ENCODE assay signal across 17 cellular contexts in the genomic region with DNA sequence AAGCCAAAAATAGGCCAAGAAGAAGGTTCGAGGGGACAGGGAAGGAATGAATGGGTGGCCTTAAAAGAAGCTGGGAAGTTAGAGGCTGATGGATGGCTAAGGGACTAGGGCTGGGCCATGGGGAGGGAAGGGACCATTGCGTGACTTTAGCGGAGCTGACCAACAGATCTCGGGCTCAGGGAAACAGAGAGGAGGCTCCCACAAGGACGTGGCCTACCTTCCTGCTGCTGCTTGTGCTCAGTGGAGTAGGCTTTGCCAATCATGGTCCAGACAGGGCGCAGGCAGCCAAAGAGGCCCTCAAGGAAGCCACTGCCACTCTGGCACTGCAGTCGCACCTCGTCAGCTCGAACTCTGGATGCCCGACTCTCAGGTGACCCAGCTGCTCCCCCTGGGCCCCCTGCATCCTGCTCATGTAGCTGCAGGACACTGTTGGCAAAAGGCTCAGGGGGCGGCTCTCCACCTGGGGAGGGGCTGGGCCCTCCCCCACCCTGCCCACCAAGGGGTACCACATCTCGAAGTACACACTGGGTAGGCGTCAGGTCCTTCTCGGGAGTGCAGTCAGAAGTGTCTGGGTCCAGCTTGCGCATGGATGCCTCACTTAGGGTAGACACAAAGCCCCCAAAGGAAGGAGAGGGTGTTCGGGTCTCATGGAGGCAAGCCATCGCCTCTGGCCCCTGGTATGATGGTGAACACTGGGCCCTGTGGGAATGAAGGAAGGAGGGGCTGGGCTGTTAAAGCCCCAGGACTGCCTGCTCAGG. TPM values are rescaled to one million over a fixed set of nuclear protein-coding genes. Genes with fewer than 3 reads are reported as not detected.
DNase-seq lines count a peak whose midpoint lies in the region; ATAC-seq and TF ChIP-seq lines count a peak whose summit lies in the region.
"Had no signal": no experiment of that assay in that cellular context is flagged by ENCODE, and none has a peak within 500 bp of the region (broad histone marks: within the 10 kb centered on the region; RNA-seq: fewer than 3 reads in every experiment).

No MANE protein-coding gene starts in this region.

- H3K27ac Mint-ChIP-seq in activated CD4-positive, alpha-beta memory T cell treated with anti-CD3 and anti-CD28 coated beads for 36 hours, result peak overlapping the region; percentile 13
- no peak overlapping the region for H3K27ac Mint-ChIP-seq in activated CD4-positive, alpha-beta memory T cell treated with anti-CD3 and anti-CD28 coated beads, Interleukin-2, amount 10 ng/mL, durations not matched to agents 7 days and 5 days
- H3K27ac Mint-ChIP-seq in T-helper 17 cell, result peak overlapping the region; percentile 67
- peak overlapping the region; percentile 63 for H3K27ac Mint-ChIP-seq in stimulated activated naive B cell treated with anti-CD40 and anti-IgM and Interleukin-4, amounts not matched to agents 10 μg/mL and 1 μg/mL and 100 μg/mL, for 72 hours
- H3K27ac Mint-ChIP-seq in CD8-positive, alpha-beta T cell, result no peak overlapping the region

- TF ChIP-seq POLR2A in stomach (IDR thresholded peaks at IDR 0.05), result no peak

- peaks cover 7% of the 10 kb centered on the region for H3K4me1 Mint-ChIP-seq in activated CD4-positive, alpha-beta memory T cell treated with anti-CD3 and anti-CD28 coated beads for 36 hours (ENCODE audit: low read depth)
- no peaks in the 10 kb centered on the region for H3K4me1 Mint-ChIP-seq in activated CD4-positive, alpha-beta memory T cell treated with anti-CD3 and anti-CD28 coated beads, Interleukin-2, amount 10 ng/mL, durations not matched to agents 7 days and 5 days
- H3K4me1 Mint-ChIP-seq in T-helper 17 cell, result peaks cover 17% of the 10 kb centered on the region
- H3K4me1 Mint-ChIP-seq in stimulated activated naive B cell treated with anti-CD40 and anti-IgM and Interleukin-4, amounts not matched to agents 10 μg/mL and 1 μg/mL and 100 μg/mL, for 72 hours, result peaks cover 10 to 30% of the 10 kb centered on the region in 2 donors
- peaks cover 6% of the 10 kb centered on the region for H3K4me1 Mint-ChIP-seq in CD8-positive, alpha-beta T cell (ENCODE audit: low read depth)

- TF ChIP-seq CTCF in left lung (IDR thresholded peaks at IDR 0.05) (no peak), stomach (IDR thresholded peaks at IDR 0.05) (no peak)
- TF ChIP-seq CTCF in CD8-positive, alpha-beta T cell (IDR thresholded peaks at IDR 0.05), result no peak

- no peaks in the 10 kb centered on the region for H3K9me3 Mint-ChIP-seq in activated CD4-positive, alpha-beta memory T cell treated with anti-CD3 and anti-CD28 coated beads for 36 hours
- H3K9me3 Mint-ChIP-seq in activated CD4-positive, alpha-beta memory T cell treated with anti-CD3 and anti-CD28 coated beads, Interleukin-2, amount 10 ng/mL, durations not matched to agents 7 days and 5 days, result no peaks in the 10 kb centered on the region
- H3K9me3 Mint-ChIP-seq in stimulated activated naive B cell treated with anti-CD40 and anti-IgM and Interleukin-4, amounts not matched to agents 10 μg/mL and 1 μg/mL and 100 μg/mL, for 72 hours, result no peaks in the 10 kb centered on the region
- H3K9me3 Mint-ChIP-seq in CD8-positive, alpha-beta T cell, result no peaks in the 10 kb centered on the region

- no peak for TF ChIP-seq EP300 in stomach (IDR thresholded peaks at IDR 0.05)

- peak overlapping the region in 1 of 2 donors; percentile 1 for H3K27ac ChIP-seq in left lung
- H3K27ac ChIP-seq in stomach, result peak overlapping the region in 1 of 5 donors; percentile 2
- H3K27ac ChIP-seq in CD8-positive, alpha-beta T cell (ENCODE audit: low read depth, low read length), result no peak overlapping the region

- H3K4me1 ChIP-seq in left lung, result peaks cover 0 to 7% of the 10 kb centered on the region in 2 donors
- H3K4me1 ChIP-seq in stomach, result peaks cover 0 to 18% (median 16%) of the 10 kb centered on the region in 4 donors
- H3K4me1 ChIP-seq in CD8-positive, alpha-beta T cell (ENCODE audit: insufficient read depth, low read length), result no peaks in the 10 kb centered on the region

- H3K36me3 ChIP-seq in left lung, result peaks cover 0 to 60% of the 10 kb centered on the region in 2 donors
- peaks cover 13 to 63% (median 61%) of the 10 kb centered on the region in 4 donors for H3K36me3 ChIP-seq in stomach
- peaks cover 30% of the 10 kb centered on the region for H3K36me3 ChIP-seq in CD8-positive, alpha-beta T cell (ENCODE audit: insufficient read depth, low read length)

- H3K27me3 Mint-ChIP-seq in activated CD4-positive, alpha-beta memory T cell treated with anti-CD3 and anti-CD28 coated beads for 36 hours, result no peaks in the 10 kb centered on the region
- H3K27me3 Mint-ChIP-seq in activated CD4-positive, alpha-beta memory T cell treated with anti-CD3 and anti-CD28 coated beads, Interleukin-2, amount 10 ng/mL, durations not matched to agents 7 days and 5 days, result no peaks in the 10 kb centered on the region
- no peaks in the 10 kb centered on the region for H3K27me3 Mint-ChIP-seq in T-helper 17 cell
- H3K27me3 Mint-ChIP-seq in stimulated activated naive B cell treated with anti-CD40 and anti-IgM and Interleukin-4, amounts not matched to agents 10 μg/mL and 1 μg/mL and 100 μg/mL, for 72 hours, result no peaks in the 10 kb centered on the region
- H3K27me3 Mint-ChIP-seq in CD8-positive, alpha-beta T cell (ENCODE audit: low read depth), result no peaks in the 10 kb centered on the region

- intact Hi-C loops in activated CD4-positive, alpha-beta memory T cell treated with anti-CD3 and anti-CD28 coated beads for 36 hours (cut with micrococcal nuclease), result no loop called here
- intact Hi-C loops in left lung (cut with DNase I) (no loop called here), stomach (cut with DNase I; ENCODE audit: low total_unique reads) (no loop called here)
- intact Hi-C loops in CD8-positive, alpha-beta T cell (cut with DNase I, micrococcal nuclease), result no loop called here

- H3K4me3 Mint-ChIP-seq in activated CD4-positive, alpha-beta memory T cell treated with anti-CD3 and anti-CD28 coated beads for 36 hours, result no peak overlapping the region
- H3K4me3 Mint-ChIP-seq in activated CD4-positive, alpha-beta memory T cell treated with anti-CD3 and anti-CD28 coated beads, Interleukin-2, amount 10 ng/mL, durations not matched to agents 7 days and 5 days, result no peak overlapping the region
- peak overlapping the region; percentile 71 for H3K4me3 Mint-ChIP-seq in T-helper 17 cell
- no peak overlapping the region for H3K4me3 Mint-ChIP-seq in stimulated activated naive B cell treated with anti-CD40 and anti-IgM and Interleukin-4, amounts not matched to agents 10 μg/mL and 1 μg/mL and 100 μg/mL, for 72 hours
- no peak overlapping the region for H3K4me3 Mint-ChIP-seq in CD8-positive, alpha-beta T cell

- POLR2A ChIA-PET in activated CD4-positive, alpha-beta memory T cell treated with anti-CD3 and anti-CD28 coated beads for 36 hours (lab: Charles Lee), result interaction anchor here (1.8 kb wide), 1 partner anchor 12 kb away, joined by 8 read pairs; the partner anchor contains the start of gene MAP3K12
- POLR2A ChIA-PET in activated CD4-positive, alpha-beta memory T cell treated with anti-CD3 and anti-CD28 coated beads, Interleukin-2, amount 10 ng/mL, durations not matched to agents 7 days and 5 days (lab: Charles Lee), result interaction anchor here (0.7 to 3.4 kb wide), 6 partner anchors 9 to 92 kb away, joined by 3 to 16 read pairs (median 4); partner anchors contain the start of gene MAP3K12
- POLR2A ChIA-PET in CD8-positive, alpha-beta T cell (lab: Charles Lee), result interaction anchor here (1.8 kb wide), 1 partner anchor 13 kb away, joined by 7 read pairs; the partner anchor contains the start of gene TARBP2

- H3K9me3 ChIP-seq in T-helper 17 cell (ENCODE audit: control insufficient read depth, low read length, poor library complexity, severe bottlenecking) (no peaks in the 10 kb centered on the region), left lung (no peaks in the 10 kb centered on the region), stomach (no peaks in the 10 kb centered on the region)
- no peaks in the 10 kb centered on the region for H3K9me3 ChIP-seq in CD8-positive, alpha-beta T cell (ENCODE audit: low read length)

- no peak for ATAC-seq in T-helper 17 cell
- ATAC-seq in left lung, result peak; percentile 5
- no peak for ATAC-seq in stimulated activated naive B cell treated with anti-CD40 and anti-IgM and Interleukin-4, amounts not matched to agents 10 μg/mL and 1 μg/mL and 100 μg/mL, for 72 hours (replicated peaks)
- ATAC-seq in CD8-positive, alpha-beta T cell, result no peak
- no peak for ATAC-seq in HG03108 (IDR thresholded peaks at IDR 0.05; ENCODE audit: unreplicated experiment)

- DNase-seq in activated CD4-positive, alpha-beta memory T cell treated with anti-CD3 and anti-CD28 coated beads for 36 hours, result no peak
- no peak for DNase-seq in activated CD4-positive, alpha-beta memory T cell treated with anti-CD3 and anti-CD28 coated beads, Interleukin-2, amount 10 ng/mL, durations not matched to agents 7 days and 5 days
- DNase-seq in T-helper 17 cell, result no peak
- DNase-seq in left lung, result no peak
- no peak for DNase-seq in stimulated activated naive B cell treated with anti-CD40 and anti-IgM and Interleukin-4, amounts not matched to agents 10 μg/mL and 1 μg/mL and 100 μg/mL, for 72 hours
- no peak for DNase-seq in stomach
- no peak for DNase-seq in CD8-positive, alpha-beta T cell
- DNase-seq: amniotic stem cell, COR-L47, NCI-H2081 treated with DMSO at 0.1 percent for 48 hours, NCI-H69, SW 1271 had no signal

- H3K4me3 ChIP-seq in left lung (no peak overlapping the region), stomach (no peak overlapping the region)
- H3K4me3 ChIP-seq in CD8-positive, alpha-beta T cell (ENCODE audit: low read depth, low read length), result no peak overlapping the region

- H3K36me3 Mint-ChIP-seq in activated CD4-positive, alpha-beta memory T cell treated with anti-CD3 and anti-CD28 coated beads for 36 hours, result peaks cover 28% of the 10 kb centered on the region
- peaks cover 46% of the 10 kb centered on the region for H3K36me3 Mint-ChIP-seq in activated CD4-positive, alpha-beta memory T cell treated with anti-CD3 and anti-CD28 coated beads, Interleukin-2, amount 10 ng/mL, durations not matched to agents 7 days and 5 days (ENCODE audit: low read depth)
- H3K36me3 Mint-ChIP-seq in T-helper 17 cell (ENCODE audit: low read depth), result peaks cover 2% of the 10 kb centered on the region
- H3K36me3 Mint-ChIP-seq in stimulated activated naive B cell treated with anti-CD40 and anti-IgM and Interleukin-4, amounts not matched to agents 10 μg/mL and 1 μg/mL and 100 μg/mL, for 72 hours, result peaks cover 35 to 39% of the 10 kb centered on the region in 2 donors
- peaks cover 46% of the 10 kb centered on the region for H3K36me3 Mint-ChIP-seq in CD8-positive, alpha-beta T cell

- WGBS in stomach, 5 donors, result 70 to 86% (median 77%) methylated on average over 16 to 17 of the region's 17 CpGs

- no peaks in the 10 kb centered on the region for H3K27me3 ChIP-seq in left lung
- no peaks in the 10 kb centered on the region for H3K27me3 ChIP-seq in stomach
- no peaks in the 10 kb centered on the region for H3K27me3 ChIP-seq in CD8-positive, alpha-beta T cell (ENCODE audit: insufficient read depth, low read length)

- CTCF ChIA-PET in activated CD4-positive, alpha-beta memory T cell treated with anti-CD3 and anti-CD28 coated beads for 36 hours (lab: Charles Lee), result interaction anchor here (1.3 kb wide), 1 partner anchor 12 kb away, joined by 4 read pairs; the partner anchor contains the start of gene MAP3K12
- CTCF ChIA-PET in activated CD4-positive, alpha-beta memory T cell treated with anti-CD3 and anti-CD28 coated beads, Interleukin-2, amount 10 ng/mL, durations not matched to agents 7 days and 5 days (lab: Charles Lee), result no interaction called here
- CTCF ChIA-PET in CD8-positive, alpha-beta T cell (lab: Charles Lee), result interaction anchor here (2.5 kb wide), 1 partner anchor 22 kb away, joined by 8 read pairs; no protein-coding TSS in a partner anchor

RNA-seq across cellular contexts. Expression of gene MAP3K12, which starts 12.3 kb away (rescaled TPM):
- total RNA-seq in activated CD4-positive, alpha-beta memory T cell treated with anti-CD3 and anti-CD28 coated beads for 36 hours, result 10 to 100 TPM; 13.0 to 14.7 TPM
- total RNA-seq in activated CD4-positive, alpha-beta memory T cell treated with anti-CD3 and anti-CD28 coated beads, Interleukin-2, amount 10 ng/mL, durations not matched to agents 7 days and 5 days, result 10 to 100 TPM; 24.8 to 25.7 TPM
- total RNA-seq in T-helper 17 cell (10 to 100 TPM; 25.5 to 28.6 TPM), left lung (10 to 100 TPM; 19.9 to 24.2 TPM), stomach (100 to 1,000 TPM in 1 of 5 donors, 10 to 100 TPM in 4; 13.2 to 279 (median 43.3) TPM)
- 1 to 10 TPM; 5.4 to 9.8 (median 6.0) TPM for polyA plus RNA-seq in stomach
- 10 to 100 TPM; 11.1 to 12.9 TPM for total RNA-seq in CD8-positive, alpha-beta T cell

RNA-seq across cellular contexts. Expression of gene TARBP2, which starts 14.2 kb away (rescaled TPM):
- total RNA-seq in activated CD4-positive, alpha-beta memory T cell treated with anti-CD3 and anti-CD28 coated beads for 36 hours, result 10 to 100 TPM; 27.5 to 29.7 TPM
- total RNA-seq in activated CD4-positive, alpha-beta memory T cell treated with anti-CD3 and anti-CD28 coated beads, Interleukin-2, amount 10 ng/mL, durations not matched to agents 7 days and 5 days, result 10 to 100 TPM; 24.5 to 28.0 TPM
- total RNA-seq in T-helper 17 cell (10 to 100 TPM; 28.4 to 29.3 TPM), left lung (10 to 100 TPM; 35.6 to 39.9 TPM), stomach (10 to 100 TPM in 4 of 5 donors, not detected in 1; 24.0 to 36.5 (median 32.0) TPM)
- 10 to 100 TPM; 22.6 to 32.7 (median 27.4) TPM for polyA plus RNA-seq in stomach
- 10 to 100 TPM; 22.9 to 23.9 TPM for total RNA-seq in CD8-positive, alpha-beta T cell

RNA-seq across cellular contexts. Expression of gene NPFF, which starts 20.4 kb away (rescaled TPM):
- under 1 TPM in 1 of 2 experiments, not detected in 1; 0.58 TPM for total RNA-seq in activated CD4-positive, alpha-beta memory T cell treated with anti-CD3 and anti-CD28 coated beads for 36 hours
- not detected for total RNA-seq in activated CD4-positive, alpha-beta memory T cell treated with anti-CD3 and anti-CD28 coated beads, Interleukin-2, amount 10 ng/mL, durations not matched to agents 7 days and 5 days
- total RNA-seq in T-helper 17 cell (not detected), left lung (not detected), stomach (not detected)
- not detected for polyA plus RNA-seq in stomach
- not detected for total RNA-seq in CD8-positive, alpha-beta T cell
- total RNA-seq: cerebellum, HT1080, posterior vena cava, subcutaneous adipose tissue had no signal

RNA-seq across cellular contexts. Expression of gene PCBP2, which starts 35.0 kb away (rescaled TPM):
- 100 to 1,000 TPM; 897 to 926 TPM for total RNA-seq in activated CD4-positive, alpha-beta memory T cell treated with anti-CD3 and anti-CD28 coated beads for 36 hours
- total RNA-seq in activated CD4-positive, alpha-beta memory T cell treated with anti-CD3 and anti-CD28 coated beads, Interleukin-2, amount 10 ng/mL, durations not matched to agents 7 days and 5 days, result 100 to 1,000 TPM; 738 to 756 TPM
- 1,000 to 10,000 TPM; 1,028 to 1,089 TPM for total RNA-seq in T-helper 17 cell
- total RNA-seq in left lung, result 100 to 1,000 TPM; 634 to 679 TPM
- 100 to 1,000 TPM; 109 to 509 (median 431) TPM for total RNA-seq in stomach
- polyA plus RNA-seq in stomach, result 100 to 1,000 TPM; 407 to 714 (median 486) TPM
- total RNA-seq in CD8-positive, alpha-beta T cell, result 1,000 to 10,000 TPM; 1,250 to 1,255 TPM

RNA-seq across cellular contexts. Expression of gene PRR13, which starts 45.4 kb away (rescaled TPM):
- total RNA-seq in activated CD4-positive, alpha-beta memory T cell treated with anti-CD3 and anti-CD28 coated beads for 36 hours, result 100 to 1,000 TPM; 218 to 221 TPM
- total RNA-seq in activated CD4-positive, alpha-beta memory T cell treated with anti-CD3 and anti-CD28 coated beads, Interleukin-2, amount 10 ng/mL, durations not matched to agents 7 days and 5 days, result 100 to 1,000 TPM; 242 to 246 TPM
- total RNA-seq in T-helper 17 cell (100 to 1,000 TPM; 168 to 188 TPM), left lung (100 to 1,000 TPM; 146 to 155 TPM), stomach (100 to 1,000 TPM in 3 of 5 donors, 10 to 100 TPM in 2; 44.3 to 194 (median 105) TPM)
- 100 to 1,000 TPM; 194 to 437 (median 306) TPM for polyA plus RNA-seq in stomach
- 100 to 1,000 TPM; 131 to 155 TPM for total RNA-seq in CD8-positive, alpha-beta T cell

Comparison
In these comparisons a context has a peak if more than half of its experiments do, and no peak if none do; other contexts are left out.
1. H3K27ac Mint-ChIP-seq: peak in activated CD4-positive, alpha-beta memory T cell treated with anti-CD3 and anti-CD28 coated beads for 36 hours (single experiment), T-helper 17 cell (single experiment) and stimulated activated naive B cell treated with anti-CD40 and anti-IgM and Interleukin-4, amounts not matched to agents 10 μg/mL and 1 μg/mL and 100 μg/mL, for 72 hours (single experiment); none in activated CD4-positive, alpha-beta memory T cell treated with anti-CD3 and anti-CD28 coated beads, Interleukin-2, amount 10 ng/mL, durations not matched to agents 7 days and 5 days (single experiment) and CD8-positive, alpha-beta T cell (single experiment).